Comparison of ENCODE assay signal across 2 cellular contexts in the genomic region with DNA sequence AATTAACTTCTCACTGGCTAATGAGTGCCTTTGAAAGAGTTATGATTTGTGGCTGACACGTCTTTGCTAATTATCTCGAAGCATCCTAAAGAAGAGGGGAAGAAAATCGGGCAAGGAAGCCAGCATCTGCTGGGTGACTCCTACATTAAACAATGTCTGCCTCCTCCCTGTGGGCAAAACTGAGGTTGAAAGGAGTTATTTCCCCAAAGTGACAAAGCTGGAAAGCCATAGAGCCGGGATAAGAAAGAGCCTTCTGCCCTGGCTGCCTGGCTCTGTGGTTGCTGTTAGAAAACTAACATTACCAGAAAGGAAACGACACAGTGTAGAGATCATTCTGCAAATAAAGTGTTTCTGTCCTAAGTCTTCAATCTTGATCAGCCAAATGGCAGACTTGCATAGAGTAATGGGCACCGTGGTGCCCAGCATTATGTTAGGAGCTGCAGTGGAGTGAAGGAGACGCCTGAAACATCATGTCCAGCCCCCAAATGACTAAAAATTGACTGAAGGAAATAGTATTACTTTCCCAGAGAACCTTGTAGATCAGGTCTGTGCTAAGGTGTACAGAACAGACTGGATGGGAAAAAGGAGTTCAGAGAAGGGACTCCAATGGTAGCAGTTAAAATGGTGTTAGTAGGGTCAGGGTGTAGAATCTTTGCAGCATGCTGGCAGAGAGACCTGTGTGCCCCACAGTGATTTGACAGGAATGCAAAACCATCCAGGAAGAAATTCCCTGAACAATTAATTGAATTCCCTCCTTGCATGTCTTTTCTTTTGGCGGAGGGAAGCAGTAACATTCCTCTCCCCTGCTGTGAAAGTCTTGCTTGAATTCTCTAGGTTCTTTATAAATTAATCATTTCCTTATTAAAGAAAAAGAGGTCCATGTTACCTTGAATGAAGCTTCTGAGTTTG.
TF ChIP-seq lines count a peak whose summit lies in the region.

No MANE protein-coding gene starts in this region.

TF ChIP-seq in A549, 52 proteins besides CTCF, POLR2A, EP300 and RAD21 (continued from another document and continues in another):
- no peak for TF ChIP-seq CHD4 (IDR thresholded peaks at IDR 0.05; ENCODE audit: borderline replicate concordance)
- TF ChIP-seq ATOH8 (CRISPR knock-in tag; IDR thresholded peaks at IDR 0.05; ENCODE audit: low read depth): peak; percentile 63; the same call in 1 of the 2 replicates
- no peak for TF ChIP-seq HEYL (CRISPR knock-in tag; IDR thresholded peaks at IDR 0.05)
- TF ChIP-seq, protein P1, sequence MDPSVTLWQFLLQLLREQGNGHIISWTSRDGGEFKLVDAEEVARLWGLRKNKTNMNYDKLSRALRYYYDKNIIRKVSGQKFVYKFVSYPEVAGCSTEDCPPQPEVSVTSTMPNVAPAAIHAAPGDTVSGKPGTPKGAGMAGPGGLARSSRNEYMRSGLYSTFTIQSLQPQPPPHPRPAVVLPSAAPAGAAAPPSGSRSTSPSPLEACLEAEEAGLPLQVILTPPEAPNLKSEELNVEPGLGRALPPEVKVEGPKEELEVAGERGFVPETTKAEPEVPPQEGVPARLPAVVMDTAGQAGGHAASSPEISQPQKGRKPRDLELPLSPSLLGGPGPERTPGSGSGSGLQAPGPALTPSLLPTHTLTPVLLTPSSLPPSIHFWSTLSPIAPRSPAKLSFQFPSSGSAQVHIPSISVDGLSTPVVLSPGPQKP (IDR thresholded peaks at IDR 0.05; ENCODE audit: low read depth, low read length): no peak
- peak; percentile 92 for TF ChIP-seq HOXB5 (CRISPR knock-in tag; IDR thresholded peaks at IDR 0.05)
- TF ChIP-seq ESRRA (IDR thresholded peaks at IDR 0.05; ENCODE audit: borderline replicate concordance, low read length): no peak
- no peak for TF ChIP-seq HOXA7 (CRISPR knock-in tag; IDR thresholded peaks at IDR 0.05)
- no peak for TF ChIP-seq TFCP2L1 (CRISPR knock-in tag; IDR thresholded peaks at IDR 0.05)
- TF ChIP-seq, protein P2, sequence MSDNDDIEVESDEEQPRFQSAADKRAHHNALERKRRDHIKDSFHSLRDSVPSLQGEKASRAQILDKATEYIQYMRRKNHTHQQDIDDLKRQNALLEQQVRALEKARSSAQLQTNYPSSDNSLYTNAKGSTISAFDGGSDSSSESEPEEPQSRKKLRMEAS (IDR thresholded peaks at IDR 0.05): peak; percentile 62
- no peak for TF ChIP-seq RNF2 (IDR thresholded peaks at IDR 0.05; ENCODE audit: borderline replicate concordance, low read depth)
- peak; percentile 96 for TF ChIP-seq EHF (CRISPR knock-in tag; IDR thresholded peaks at IDR 0.05)
- no peak for TF ChIP-seq HES2 (IDR thresholded peaks at IDR 0.05)
- no peak for TF ChIP-seq TP53 (CRISPR knock-in tag; IDR thresholded peaks at IDR 0.05)
- no peak for TF ChIP-seq NR3C1 (IDR thresholded peaks at IDR 0.05)
- TF ChIP-seq SMC3 (IDR thresholded peaks at IDR 0.05): no peak
- TF ChIP-seq NFE2L2 (conservative IDR thresholded peaks at IDR 0.05; ENCODE audit: low read length): no peak
- TF ChIP-seq KDM1A (IDR thresholded peaks at IDR 0.05; ENCODE audit: low read depth): no peak
- TF ChIP-seq, protein P3, sequence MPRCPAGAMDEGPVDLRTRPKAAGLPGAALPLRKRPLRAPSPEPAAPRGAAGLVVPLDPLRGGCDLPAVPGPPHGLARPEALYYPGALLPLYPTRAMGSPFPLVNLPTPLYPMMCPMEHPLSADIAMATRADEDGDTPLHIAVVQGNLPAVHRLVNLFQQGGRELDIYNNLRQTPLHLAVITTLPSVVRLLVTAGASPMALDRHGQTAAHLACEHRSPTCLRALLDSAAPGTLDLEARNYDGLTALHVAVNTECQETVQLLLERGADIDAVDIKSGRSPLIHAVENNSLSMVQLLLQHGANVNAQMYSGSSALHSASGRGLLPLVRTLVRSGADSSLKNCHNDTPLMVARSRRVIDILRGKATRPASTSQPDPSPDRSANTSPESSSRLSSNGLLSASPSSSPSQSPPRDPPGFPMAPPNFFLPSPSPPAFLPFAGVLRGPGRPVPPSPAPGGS (IDR thresholded peaks at IDR 0.05): no peak
- TF ChIP-seq PHF8 (IDR thresholded peaks at IDR 0.05; ENCODE audit: borderline replicate concordance, low read depth): no peak
- TF ChIP-seq ZC3H11A (IDR thresholded peaks at IDR 0.05): no peak
- TF ChIP-seq ZFP36 (IDR thresholded peaks at IDR 0.05; ENCODE audit: borderline replicate concordance, partially characterized antibody): no peak
- no peak for TF ChIP-seq EHMT2 (IDR thresholded peaks at IDR 0.05; ENCODE audit: low read depth)
- TF ChIP-seq FOXS1 (CRISPR knock-in tag; IDR thresholded peaks at IDR 0.05): peak; percentile 87; the same call in 1 of the 2 replicates
- TF ChIP-seq RFX5 (IDR thresholded peaks at IDR 0.05): no peak
- TF ChIP-seq KDM5A (IDR thresholded peaks at IDR 0.05): no peak
- no peak for TF ChIP-seq PBX3 (IDR thresholded peaks at IDR 0.05)
- TF ChIP-seq MYC (IDR thresholded peaks at IDR 0.05; ENCODE audit: borderline replicate concordance, low read length): no peak
- TF ChIP-seq POLR2AphosphoS2 (conservative IDR thresholded peaks at IDR 0.05; ENCODE audit: low read length): no peak
- TF ChIP-seq JUN (IDR thresholded peaks at IDR 0.05): 0 out of 5 replicates have a peak, but pooled peaks of 1 of the 2 experiments have one; percentile 28
- no peak for TF ChIP-seq RARB (CRISPR knock-in tag; IDR thresholded peaks at IDR 0.05)
- no peak for TF ChIP-seq FOSL2 (IDR thresholded peaks at IDR 0.05)
- TF ChIP-seq FOSL2 (CRISPR knock-in tag; IDR thresholded peaks at IDR 0.05): 0 out of 2 replicates have a peak, but pooled peaks have one; percentile 7
- TF ChIP-seq CBX2 (IDR thresholded peaks at IDR 0.05; ENCODE audit: borderline replicate concordance, low read depth): no peak
- no peak for TF ChIP-seq SREBF2 (IDR thresholded peaks at IDR 0.05)
- peak; percentile 97 for TF ChIP-seq HOXB13 (CRISPR knock-in tag; IDR thresholded peaks at IDR 0.05; ENCODE audit: low read depth)
- no peak for TF ChIP-seq CBX8 (IDR thresholded peaks at IDR 0.05)

TF ChIP-seq in SK-N-SH, 30 proteins besides CTCF, POLR2A, EP300 and RAD21 (continued from another document):
- TF ChIP-seq REST (IDR thresholded peaks at IDR 0.05; ENCODE audit: low read depth, low read length): 0 out of 2 replicates have a peak, but pooled peaks have one; percentile 6
- TF ChIP-seq JUND (IDR thresholded peaks at IDR 0.05): peak; percentile 43
- TF ChIP-seq, protein P2 (IDR thresholded peaks at IDR 0.05; ENCODE audit: low read depth): peak; percentile 45; the same call in 1 of the 2 replicates
- TF ChIP-seq FOSL2 (IDR thresholded peaks at IDR 0.05; ENCODE audit: borderline replicate concordance, low read depth): peak; percentile 43
- TF ChIP-seq TEAD4 (IDR thresholded peaks at IDR 0.05; ENCODE audit: borderline replicate concordance, insufficient read depth): peak; percentile 83
- peak; percentile 46 for TF ChIP-seq PBX3 (IDR thresholded peaks at IDR 0.05)
- TF ChIP-seq, protein P4, sequence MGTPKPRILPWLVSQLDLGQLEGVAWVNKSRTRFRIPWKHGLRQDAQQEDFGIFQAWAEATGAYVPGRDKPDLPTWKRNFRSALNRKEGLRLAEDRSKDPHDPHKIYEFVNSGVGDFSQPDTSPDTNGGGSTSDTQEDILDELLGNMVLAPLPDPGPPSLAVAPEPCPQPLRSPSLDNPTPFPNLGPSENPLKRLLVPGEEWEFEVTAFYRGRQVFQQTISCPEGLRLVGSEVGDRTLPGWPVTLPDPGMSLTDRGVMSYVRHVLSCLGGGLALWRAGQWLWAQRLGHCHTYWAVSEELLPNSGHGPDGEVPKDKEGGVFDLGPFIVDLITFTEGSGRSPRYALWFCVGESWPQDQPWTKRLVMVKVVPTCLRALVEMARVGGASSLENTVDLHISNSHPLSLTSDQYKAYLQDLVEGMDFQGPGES (IDR thresholded peaks at IDR 0.05; ENCODE audit: low read depth, low read length): no peak
- peak; percentile 66 for TF ChIP-seq NFIC (IDR thresholded peaks at IDR 0.05; ENCODE audit: borderline replicate concordance)
- TF ChIP-seq, protein P5, sequence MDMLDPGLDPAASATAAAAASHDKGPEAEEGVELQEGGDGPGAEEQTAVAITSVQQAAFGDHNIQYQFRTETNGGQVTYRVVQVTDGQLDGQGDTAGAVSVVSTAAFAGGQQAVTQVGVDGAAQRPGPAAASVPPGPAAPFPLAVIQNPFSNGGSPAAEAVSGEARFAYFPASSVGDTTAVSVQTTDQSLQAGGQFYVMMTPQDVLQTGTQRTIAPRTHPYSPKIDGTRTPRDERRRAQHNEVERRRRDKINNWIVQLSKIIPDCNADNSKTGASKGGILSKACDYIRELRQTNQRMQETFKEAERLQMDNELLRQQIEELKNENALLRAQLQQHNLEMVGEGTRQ (IDR thresholded peaks at IDR 0.05; ENCODE audit: borderline replicate concordance, low read depth, low read length): no peak
- TF ChIP-seq EZH2phosphoT487 (IDR thresholded peaks at IDR 0.05; ENCODE audit: borderline replicate concordance, low read depth): no peak
- peak; percentile 70 for TF ChIP-seq TCF12 (IDR thresholded peaks at IDR 0.05)
- no peak for TF ChIP-seq MXI1 (IDR thresholded peaks at IDR 0.05; ENCODE audit: low read depth, low read length)
